ENCODE assay signal across 8 cellular contexts in the genomic region with DNA sequence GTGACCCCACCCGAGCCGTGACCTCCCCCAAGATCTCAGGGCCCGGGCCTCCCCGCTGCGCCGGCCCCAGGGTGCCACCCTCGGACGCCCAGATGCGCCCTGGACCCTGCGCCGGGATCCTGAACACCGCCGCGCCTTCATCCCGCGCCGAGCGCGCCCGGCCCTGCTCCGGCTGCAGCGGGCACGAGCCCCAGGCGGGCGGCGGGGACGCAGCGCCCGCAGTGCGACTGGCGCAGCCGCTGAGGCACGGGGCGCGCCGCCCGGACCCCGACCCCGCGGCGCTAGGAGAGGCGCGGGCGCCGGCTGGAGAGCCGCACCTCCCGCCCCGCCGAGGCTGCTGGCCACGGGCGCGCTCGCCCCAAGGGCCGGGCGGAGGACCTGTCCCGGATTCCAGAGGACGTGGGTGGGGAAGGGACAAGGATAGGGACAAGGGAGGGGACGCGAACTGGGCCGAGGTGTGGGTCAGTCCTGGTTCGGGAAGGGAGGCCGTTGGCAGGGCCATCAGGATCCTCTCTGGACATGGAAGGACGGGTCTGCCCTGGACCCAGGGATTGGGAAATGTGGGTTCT. TPM values are rescaled to one million over a fixed set of nuclear protein-coding genes. Genes with fewer than 3 reads are reported as not detected.
DNase-seq lines count a peak whose midpoint lies in the region; ATAC-seq, FAIRE-seq and TF ChIP-seq lines count a peak whose summit lies in the region.

No MANE protein-coding gene starts in this region.

- H3K79me2 ChIP-seq in ACC112 (ENCODE audit: control insufficient read depth, insufficient read depth, low read length, unreplicated experiment): peaks cover 12% of the 10 kb centered on the region

- peaks cover 46% of the 10 kb centered on the region for H3K27me3 ChIP-seq in ACC112 (ENCODE audit: insufficient read depth, low read length)
- H3K27me3 ChIP-seq in HUES64 (ENCODE audit: insufficient read depth, low read length): peaks cover 86% of the 10 kb centered on the region

- peaks cover 24% of the 10 kb centered on the region for H3K4me1 Mint-ChIP-seq in MCF 10A (ENCODE audit: insufficient read depth, unreplicated experiment)

- peaks cover 31% of the 10 kb centered on the region for H3K27me3 Mint-ChIP-seq in MCF 10A (ENCODE audit: insufficient read depth, unreplicated experiment)

- no peaks in the 10 kb centered on the region for H3K9me3 ChIP-seq in HUES64 (ENCODE audit: insufficient read depth, low read depth, low read length)
- H3K9me3 ChIP-seq in mucosa of descending colon: no peaks in the 10 kb centered on the region

- intact Hi-C loops in MCF 10A (cut with micrococcal nuclease): no loop called here
- intact Hi-C loops in mucosa of descending colon (cut with DNase I, micrococcal nuclease): no loop called here

- no peaks in the 10 kb centered on the region for H3K9me3 Mint-ChIP-seq in MCF 10A (ENCODE audit: unreplicated experiment)

- H3K4me3 ChIP-seq in ACC112 (ENCODE audit: low read depth, low read length): peak overlapping the region; percentile 78
- H3K4me3 ChIP-seq in HUES64 (ENCODE audit: low read length): peak overlapping the region; percentile 50
- H3K4me3 ChIP-seq in mucosa of descending colon: peak overlapping the region; percentile 24

- no peak for FAIRE-seq in RCC 7860 (lab: Jason Lieb, UNC)

- H3K27ac Mint-ChIP-seq in MCF 10A (ENCODE audit: low read depth, unreplicated experiment): peak overlapping the region; percentile 31

- no peak for ATAC-seq in mucosa of descending colon
- no peak for ATAC-seq in GM18909 (IDR thresholded peaks at IDR 0.05; ENCODE audit: poor library complexity, unreplicated experiment)

- H2AFZ ChIP-seq in ACC112 (ENCODE audit: low read length, unreplicated experiment): peak overlapping the region; percentile 56

- H3K4me1 ChIP-seq in ACC112 (ENCODE audit: control insufficient read depth, insufficient read depth, low read length, unreplicated experiment) (peaks cover 19% of the 10 kb centered on the region), HUES64 (ENCODE audit: insufficient read depth, low read length) (peaks cover 16% of the 10 kb centered on the region), mucosa of descending colon (ENCODE audit: low read depth) (peaks cover 29% of the 10 kb centered on the region)

- DNase-seq in MCF 10A (ENCODE audit: unreplicated experiment) (no peak), mucosa of descending colon (peak in 1 of 3 donors; percentile 65), cerebellum (ENCODE audit: low spot score) (no peak), RCC 7860 (ENCODE audit: low spot score) (no peak), activated gamma-delta T cell (lab: John Stamatoyannopoulos, UW) (no peak)

- no TSS peak for BruUV-seq in MCF 10A (replicated peaks; lab: Mats Ljungman, UMichigan)

- CTCF ChIA-PET in MCF 10A (lab: Yijun Ruan, JAX): interaction anchor here (0.6 kb wide), 1 partner anchor 176 kb away, joined by 3 read pairs; no protein-coding TSS in a partner anchor

- H3K36me3 ChIP-seq in ACC112 (ENCODE audit: insufficient read depth, low read length): no peaks in the 10 kb centered on the region
- no peaks in the 10 kb centered on the region for H3K36me3 ChIP-seq in HUES64 (ENCODE audit: insufficient read depth, low read length)
- no peaks in the 10 kb centered on the region for H3K36me3 ChIP-seq in mucosa of descending colon (ENCODE audit: low read depth)

- peak overlapping the region; percentile 80 for H3K4me3 Mint-ChIP-seq in MCF 10A (ENCODE audit: unreplicated experiment)

- POLR2A ChIA-PET in MCF 10A (lab: Yijun Ruan, JAX): no interaction called here

- H3K27ac ChIP-seq in ACC112 (ENCODE audit: low read depth, low read length) (no peak overlapping the region), HUES64 (ENCODE audit: low read depth, low read length) (no peak overlapping the region)

- TF ChIP-seq CTCF in MCF 10A (IDR thresholded peaks at IDR 0.05; ENCODE audit: unreplicated experiment) (no peak), mucosa of descending colon (IDR thresholded peaks at IDR 0.05) (no peak)

- under 1% methylated on average over 63 of the region's 63 CpGs for WGBS in HUES64

- H3K36me3 Mint-ChIP-seq in MCF 10A (ENCODE audit: insufficient read depth, unreplicated experiment): no peaks in the 10 kb centered on the region

- no peak overlapping the region for H3K9ac ChIP-seq in HUES64 (ENCODE audit: low read depth, low read length)

RNA-seq across cellular contexts. Expression of gene ZFYVE28, which starts 1.2 kb away (rescaled TPM):
- 0.50 TPM for polyA plus RNA-seq in HUES64 (2013, experiment 1 of 2)
- 0.44 TPM for polyA plus RNA-seq in HUES64 (2013, experiment 2 of 2)
- total RNA-seq in MCF 10A (2022): 1.6 and 2.5 TPM in 2 replicates
- 10 to 100 TPM; 32.4 to 56.4 (median 42.9) TPM for total RNA-seq in mucosa of descending colon
- total RNA-seq in cerebellum: 5.7 TPM

RNA-seq across cellular contexts. Expression of gene CFAP99, which starts 1.5 kb away (rescaled TPM):
- not detected for polyA plus RNA-seq in HUES64 (2013, experiment 1 of 2)
- polyA plus RNA-seq in HUES64 (2013, experiment 2 of 2): not detected
- total RNA-seq in MCF 10A (2022): 0.16 TPM in 1 of 2 replicates, not detected in the other
- total RNA-seq in mucosa of descending colon: 1 to 10 TPM; 1.2 to 1.3 (median 1.2) TPM
- 0.45 TPM for total RNA-seq in cerebellum

RNA-seq across cellular contexts. Expression of gene RNF4, which starts 51.6 kb away (rescaled TPM):
- polyA plus RNA-seq in HUES64 (2013, experiment 1 of 2): 61.2 TPM
- 65.6 TPM for polyA plus RNA-seq in HUES64 (2013, experiment 2 of 2)
- total RNA-seq in MCF 10A (2022) (81.4 and 89.7 TPM in 2 replicates), mucosa of descending colon (10 to 100 TPM; 48.0 to 55.1 (median 51.9) TPM), cerebellum (45.0 TPM)

Comparison
In these comparisons a context has a peak if more than half of its experiments do, and no peak if none do; other contexts are left out.
1. H3K4me3 ChIP-seq: peak in every context shown above with its lines; median percentile 78 in ACC112; 50 in HUES64; 24 in mucosa of descending colon.